ENCODE assay signal across 1 cellular context in the genomic region with DNA sequence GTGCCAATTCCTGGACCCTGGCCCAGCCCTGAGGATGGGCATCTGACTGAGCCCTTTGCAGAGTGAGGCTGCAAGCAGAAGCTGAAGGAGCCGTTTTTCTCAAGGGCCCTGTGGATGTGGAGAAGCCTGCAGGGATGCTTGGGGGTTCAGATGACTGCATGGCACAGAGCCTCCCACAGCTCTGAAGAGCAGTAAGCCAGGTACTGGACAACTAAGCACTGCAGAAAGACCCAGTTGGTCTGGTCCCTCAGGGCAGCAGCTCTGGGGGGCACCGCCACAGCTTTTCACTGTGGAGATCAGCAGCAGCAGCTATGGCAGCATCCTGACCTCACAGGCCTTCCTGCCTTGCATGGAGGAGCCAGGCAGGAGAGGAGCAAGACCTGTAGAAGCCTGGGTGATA.
TF ChIP-seq lines count a peak whose summit lies in the region.

No MANE protein-coding gene starts in this region.

TF ChIP-seq in HEK293, 187 proteins besides CTCF, POLR2A, EP300 and RAD21:
- TF ChIP-seq, protein P1, sequence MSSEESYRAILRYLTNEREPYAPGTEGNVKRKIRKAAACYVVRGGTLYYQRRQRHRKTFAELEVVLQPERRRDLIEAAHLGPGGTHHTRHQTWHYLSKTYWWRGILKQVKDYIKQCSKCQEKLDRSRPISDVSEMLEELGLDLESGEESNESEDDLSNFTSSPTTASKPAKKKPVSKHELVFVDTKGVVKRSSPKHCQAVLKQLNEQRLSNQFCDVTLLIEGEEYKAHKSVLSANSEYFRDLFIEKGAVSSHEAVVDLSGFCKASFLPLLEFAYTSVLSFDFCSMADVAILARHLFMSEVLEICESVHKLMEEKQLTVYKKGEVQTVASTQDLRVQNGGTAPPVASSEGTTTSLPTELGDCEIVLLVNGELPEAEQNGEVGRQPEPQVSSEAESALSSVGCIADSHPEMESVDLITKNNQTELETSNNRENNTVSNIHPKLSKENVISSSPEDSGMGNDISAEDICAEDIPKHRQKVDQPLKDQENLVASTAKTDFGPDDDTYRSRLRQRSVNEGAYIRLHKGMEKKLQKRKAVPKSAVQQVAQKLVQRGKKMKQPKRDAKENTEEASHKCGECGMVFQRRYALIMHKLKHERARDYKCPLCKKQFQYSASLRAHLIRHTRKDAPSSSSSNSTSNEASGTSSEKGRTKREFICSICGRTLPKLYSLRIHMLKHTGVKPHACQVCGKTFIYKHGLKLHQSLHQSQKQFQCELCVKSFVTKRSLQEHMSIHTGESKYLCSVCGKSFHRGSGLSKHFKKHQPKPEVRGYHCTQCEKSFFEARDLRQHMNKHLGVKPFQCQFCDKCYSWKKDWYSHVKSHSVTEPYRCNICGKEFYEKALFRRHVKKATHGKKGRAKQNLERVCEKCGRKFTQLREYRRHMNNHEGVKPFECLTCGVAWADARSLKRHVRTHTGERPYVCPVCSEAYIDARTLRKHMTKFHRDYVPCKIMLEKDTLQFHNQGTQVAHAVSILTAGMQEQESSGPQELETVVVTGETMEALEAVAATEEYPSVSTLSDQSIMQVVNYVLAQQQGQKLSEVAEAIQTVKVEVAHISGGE (tag by site-specific recombination; conservative IDR thresholded peaks at IDR 0.05; ENCODE audit: low read depth): no peak
- TF ChIP-seq GFI1B (tag by site-specific recombination; IDR thresholded peaks at IDR 0.05): no peak
- TF ChIP-seq GLIS1 (tag by site-specific recombination; IDR thresholded peaks at IDR 0.05): peak; percentile 16; the same call in 1 of the 2 replicates
TF ChIP-seq in HEK293: peak in this region for 1.
